ENCODE assay signal across 21 cellular contexts in genomic region chr9:28136113-28136512, GRCh38.
"Had no signal": no experiment of that assay in that cellular context is flagged by ENCODE, and none has a peak within 500 bp of the region (broad histone marks: within the 10 kb centered on the region; RNA-seq: fewer than 3 reads in every experiment).

No MANE protein-coding gene starts in this region.

- H3K27me3 ChIP-seq: pancreas, sigmoid colon, stomach, tibial artery, upper lobe of right lung had no signal

- H3K36me3 ChIP-seq: pancreas, sigmoid colon, stomach, tibial artery, upper lobe of right lung had no signal

- H3K4me1 ChIP-seq: pancreas, psoas muscle, sigmoid colon, tibial artery, upper lobe of right lung had no signal

- H3K9me3 ChIP-seq: pancreas, psoas muscle, sigmoid colon, stomach, tibial artery, upper lobe of right lung had no signal

- H3K27ac ChIP-seq: pancreas, psoas muscle, sigmoid colon, stomach, tibial artery, upper lobe of right lung had no signal

- H3K4me3 ChIP-seq: pancreas, psoas muscle, sigmoid colon, stomach, tibial artery, upper lobe of right lung had no signal

- DNase-seq: activated CD4-positive, alpha-beta T cell treated with anti-CD3 and anti-CD28 coated beads for 4 hours; activated CD4-positive, alpha-beta T cell treated with anti-CD3 and anti-CD28 coated beads, Interleukin-2, amount 50 U/mL, for 4 hours; activated naive CD4-positive, alpha-beta T cell; activated T-cell treated with anti-CD3 and anti-CD28 coated beads for 4 hours; activated T-cell treated with anti-CD3 and anti-CD28 coated beads, Interleukin-2, amount 50 U/mL, for 72 hours; anterior cingulate cortex; effector CD8-positive, alpha-beta T cell; left colon; midbrain; naive thymus-derived CD8-positive, alpha-beta T cell; nucleus accumbens; pancreas; psoas muscle; sigmoid colon; small intestine; stimulated activated CD4-positive, alpha-beta T cell treated with anti-CD3 and anti-CD28 coated beads, Interleukin-15, amount 100 ng/mL, for 24 hours; stimulated activated CD4-positive, alpha-beta T cell treated with anti-CD3 and anti-CD28 coated beads, Interleukin-2, amount 100 ng/mL, for 24 hours; stimulated activated naive B cell treated with anti-CD40 and anti-IgM and Interleukin-4, amounts not matched to agents 10 μg/mL and 1 μg/mL and 100 μg/mL, for 72 hours; stomach; tibial artery; upper lobe of right lung had no signal
